Comparison of ENCODE assay signal across 8 cellular contexts in genomic region chr1:28328228-28328648, GRCh38. TPM values are rescaled to one million over a fixed set of nuclear protein-coding genes. Genes with fewer than 3 reads are reported as not detected.
DNase-seq lines count a peak whose midpoint lies in the region; TF ChIP-seq lines count a peak whose summit lies in the region.

No MANE protein-coding gene starts in this region.

- TF ChIP-seq CTCF in GM12875 (IDR thresholded peaks at IDR 0.05; ENCODE audit: borderline replicate concordance, insufficient read depth, low read depth, low read length) (no peak), fibroblast of mammary gland (conservative IDR thresholded peaks at IDR 0.05; ENCODE audit: control insufficient read depth, insufficient read depth, low read depth, low read length) (no peak), retinal pigment epithelial cell (conservative IDR thresholded peaks at IDR 0.05; ENCODE audit: low read depth, low read length) (no peak)

- DNase-seq in T follicular helper cell (ENCODE audit: low read depth) (peak; percentile 3), fibroblast of mammary gland (ENCODE audit: low read depth) (no peak), retinal pigment epithelial cell (ENCODE audit: low read depth) (no peak), amygdala (lab: John Stamatoyannopoulos, UW) (no peak), H4 (ENCODE audit: low spot score) (no peak), HT-29 (ENCODE audit: low spot score) (no peak), NCI-H2029 (lab: John Stamatoyannopoulos, UW) (no peak)

- peak overlapping the region; percentile 72 for H3K4me3 ChIP-seq in GM12875 (ENCODE audit: low read depth, low read length)
- H3K4me3 ChIP-seq in fibroblast of mammary gland (ENCODE audit: control insufficient read depth, low read depth, low read length): peak overlapping the region; percentile 97
- peak overlapping the region; percentile 92 for H3K4me3 ChIP-seq in retinal pigment epithelial cell (ENCODE audit: low read length)

RNA-seq across cellular contexts. Expression of gene MED18, which starts 0.6 kb away (rescaled TPM):
- total RNA-seq in H4 (2014; rRNA removed; shearing (Covaris generic)): 14.9 and 20.7 TPM in 2 replicates
- total RNA-seq in HT-29 (2014; rRNA removed; shearing (Covaris generic)): 9.6 TPM in 2 replicates

RNA-seq across cellular contexts. Expression of gene PHACTR4, which starts 41.3 kb away (rescaled TPM):
- total RNA-seq in H4 (2014; rRNA removed; shearing (Covaris generic)): 7.9 and 15.5 TPM in 2 replicates
- total RNA-seq in HT-29 (2014; rRNA removed; shearing (Covaris generic)): 7.5 and 8.0 TPM in 2 replicates
